ENCODE assay signal across 1 cellular context in the genomic region with DNA sequence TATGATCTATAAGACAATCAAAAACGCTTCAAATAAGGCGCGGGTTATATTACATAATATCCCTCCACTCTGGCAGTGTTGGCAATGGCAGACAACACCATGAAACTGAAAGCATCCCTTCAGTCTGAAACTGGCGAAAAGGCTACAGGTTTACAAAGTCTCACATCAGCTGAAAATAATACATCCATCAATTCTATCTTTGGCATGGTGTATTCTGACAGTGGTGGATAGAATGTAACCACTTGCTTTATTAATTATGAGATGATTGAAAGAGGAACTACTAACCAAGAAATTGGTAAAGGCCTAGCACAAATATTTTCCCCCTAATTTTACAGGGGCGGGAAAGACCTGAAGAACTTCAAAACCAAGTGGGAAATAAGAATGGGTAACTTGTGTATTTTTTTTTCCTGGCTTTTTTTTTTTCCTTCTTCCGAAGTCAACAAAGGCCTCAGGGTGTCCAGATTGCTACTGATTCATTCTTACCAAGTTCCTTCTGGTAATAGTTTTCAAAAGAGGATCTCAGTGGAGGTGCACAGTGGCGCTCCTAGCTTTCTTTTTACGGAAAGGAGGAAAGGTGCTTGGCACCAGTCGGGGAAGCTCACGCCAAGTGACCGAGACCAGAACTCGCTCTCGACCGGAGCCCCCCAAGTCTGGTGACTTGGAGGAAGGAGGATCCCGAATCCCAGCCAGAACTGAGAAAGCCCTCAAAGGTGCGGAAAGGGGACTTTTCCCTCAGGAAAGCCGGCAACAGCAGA.
TF ChIP-seq lines count a peak whose summit lies in the region.

No MANE protein-coding gene starts in this region.

TF ChIP-seq in IMR-90, 13 proteins besides CTCF, POLR2A, EP300 and RAD21:
- TF ChIP-seq SMC3 (IDR thresholded peaks at IDR 0.05; ENCODE audit: low read depth, low read length) (no peak), RFX5 (IDR thresholded peaks at IDR 0.05; ENCODE audit: low read depth, low read length) (no peak)
